Comparison of ENCODE assay signal across 9 cellular contexts in genomic region chr16:85659805-85660511, GRCh38. TPM values are rescaled to one million over a fixed set of nuclear protein-coding genes. Genes with fewer than 3 reads are reported as not detected.
DNase-seq lines count a peak whose midpoint lies in the region; ATAC-seq, FAIRE-seq and TF ChIP-seq lines count a peak whose summit lies in the region.
"Had no signal": no experiment of that assay in that cellular context is flagged by ENCODE, and none has a peak within 500 bp of the region (broad histone marks: within the 10 kb centered on the region; RNA-seq: fewer than 3 reads in every experiment).

No MANE protein-coding gene starts in this region.

- POLR2A ChIA-PET in endothelial cell of umbilical vein (lab: Charles Lee), result no interaction called here

- no TSS peak for BruUV-seq in endothelial cell of umbilical vein (replicated peaks; lab: Mats Ljungman, UMichigan)

- H4K20me1 ChIP-seq in endothelial cell of umbilical vein (replicated peaks; ENCODE audit: control insufficient read depth, extremely low read depth, insufficient read depth, low read length), result no peaks in the 10 kb centered on the region

- no peak overlapping the region for H3K9ac ChIP-seq in endothelial cell of umbilical vein (replicated peaks; ENCODE audit: extremely low read depth, insufficient read depth, low read length)

- TF ChIP-seq POLR2A in endothelial cell of umbilical vein (IDR thresholded peaks at IDR 0.05; ENCODE audit: low read depth, low read length), result no peak

- H3K27me3 ChIP-seq in endothelial cell of umbilical vein (ENCODE audit: control insufficient read depth in 2 of 2, insufficient read depth in 2 of 2, low read length in 2 of 2), result no peaks in the 10 kb centered on the region

- no peak overlapping the region for H2AFZ ChIP-seq in endothelial cell of umbilical vein (ENCODE audit: low read depth, low read length)

- DNase-seq in GM13976 (ENCODE audit: low spot score) (peak; percentile 89), NCI-H510A (lab: John Stamatoyannopoulos, UW) (peak; percentile 72), endothelial cell of umbilical vein (ENCODE audit: low read depth, low spot score) (peak; percentile 70), naive B cell (peak; percentile 62), OCI-M2 (lab: John Stamatoyannopoulos, UW; ENCODE audit: unreplicated experiment) (no peak)
- DNase-seq in activated CD8-positive, alpha-beta memory T cell treated with anti-CD3 and anti-CD28 coated beads, Interleukin-2, amount 10 ng/mL, durations not matched to agents 7 days and 5 days, result peak; percentile 75
- peak; percentile 9 to 50 (median 31) for DNase-seq in stimulated activated naive CD4-positive, alpha-beta T cell (lab: John Stamatoyannopoulos, UW)

- dilution Hi-C loops in endothelial cell of umbilical vein (cut with MboI; ENCODE audit: extremely low pct_ligation_motif_present, low sequenced_read_pairs), result no loop called here

- ATAC-seq in activated CD8-positive, alpha-beta memory T cell treated with anti-CD3 and anti-CD28 coated beads, Interleukin-2, amount 10 ng/mL, durations not matched to agents 7 days and 5 days, result peak; percentile 72
- ATAC-seq in naive B cell (ENCODE audit: low read depth in 2 of 2), result peak; percentile 71 to 86

- intact Hi-C loops in endothelial cell of umbilical vein (cut with micrococcal nuclease), result loop anchor here (1.0 kb wide), 2 partner anchors 14 to 58 kb away; no protein-coding TSS in a partner anchor

- no peak overlapping the region for H3K4me3 ChIP-seq in endothelial cell of umbilical vein (replicated peaks in 1 of 3; ENCODE audit: insufficient read depth in 1 of 3, low read depth in 1 of 3, low read length in 3 of 3)
- H3K4me3 ChIP-seq: skin epidermis had no signal

- no peak overlapping the region for H3K27ac Mint-ChIP-seq in activated CD8-positive, alpha-beta memory T cell treated with anti-CD3 and anti-CD28 coated beads, Interleukin-2, amount 10 ng/mL, durations not matched to agents 7 days and 5 days
- H3K27ac Mint-ChIP-seq in naive B cell, result peak overlapping the region in 3 of 6 donors; percentile 60 to 85 (median 80)

- in situ Hi-C loops in GM13976 (cut with MboI; ENCODE audit: low sequenced_read_pairs, unreplicated experiment), result no loop called here

- CTCF ChIA-PET in activated CD8-positive, alpha-beta memory T cell treated with anti-CD3 and anti-CD28 coated beads, Interleukin-2, amount 10 ng/mL, durations not matched to agents 7 days and 5 days (lab: Charles Lee), result interaction anchor here (0.8 to 3.8 kb wide), 10 partner anchors 11 to 267 kb away, joined by 3 to 45 read pairs (median 5); no protein-coding TSS in a partner anchor
- CTCF ChIA-PET in endothelial cell of umbilical vein (lab: Charles Lee), result interaction anchor here (0.6 to 8.2 kb wide), 10 partner anchors 10 to 212 kb away, joined by 3 to 119 read pairs (median 4); no protein-coding TSS in a partner anchor

- no peaks in the 10 kb centered on the region for H3K79me2 ChIP-seq in endothelial cell of umbilical vein (ENCODE audit: control insufficient read depth, insufficient read depth, low read length)

- H3K4me1 ChIP-seq in endothelial cell of umbilical vein (ENCODE audit: control insufficient read depth, extremely low read depth, insufficient read depth, low read length), result no peaks in the 10 kb centered on the region

- H3K27ac ChIP-seq in 22Rv1 (peak overlapping the region; percentile 35), endothelial cell of umbilical vein (ENCODE audit: insufficient read depth, low read depth, low read length) (no peak overlapping the region)

- no peaks in the 10 kb centered on the region for H3K27me3 Mint-ChIP-seq in activated CD8-positive, alpha-beta memory T cell treated with anti-CD3 and anti-CD28 coated beads, Interleukin-2, amount 10 ng/mL, durations not matched to agents 7 days and 5 days
- no peaks in the 10 kb centered on the region for H3K27me3 Mint-ChIP-seq in naive B cell

- no peak overlapping the region for H3K4me3 Mint-ChIP-seq in activated CD8-positive, alpha-beta memory T cell treated with anti-CD3 and anti-CD28 coated beads, Interleukin-2, amount 10 ng/mL, durations not matched to agents 7 days and 5 days
- H3K4me3 Mint-ChIP-seq in naive B cell, result no peak overlapping the region

- FAIRE-seq in endothelial cell of umbilical vein (lab: Jason Lieb, UNC), result peak; percentile 88

- no peaks in the 10 kb centered on the region for H3K9me3 Mint-ChIP-seq in activated CD8-positive, alpha-beta memory T cell treated with anti-CD3 and anti-CD28 coated beads, Interleukin-2, amount 10 ng/mL, durations not matched to agents 7 days and 5 days (ENCODE audit: low read depth)
- H3K9me3 Mint-ChIP-seq in naive B cell, result no peaks in the 10 kb centered on the region

- peak; percentile 95 for TF ChIP-seq CTCF in 22Rv1 (IDR thresholded peaks at IDR 0.05)
- TF ChIP-seq CTCF in GM13976 (IDR thresholded peaks at IDR 0.05; ENCODE audit: borderline replicate concordance, control extremely low read depth, extremely low read depth, insufficient read depth, missing control alignments), result peak; percentile 74
- peak; percentile 96 to 98 for TF ChIP-seq CTCF in endothelial cell of umbilical vein (IDR thresholded peaks at IDR 0.05; ENCODE audit: extremely low read depth in 1 of 2, insufficient read depth in 1 of 2, low read depth in 1 of 2, low read length in 2 of 2)

- no peaks in the 10 kb centered on the region for H3K36me3 ChIP-seq in endothelial cell of umbilical vein (ENCODE audit: control insufficient read depth in 2 of 2, extremely low read depth in 1 of 2, insufficient read depth in 2 of 2, low read length in 2 of 2)

- H3K9me3 ChIP-seq in endothelial cell of umbilical vein (replicated peaks; ENCODE audit: control insufficient read depth, insufficient read depth, low read length), result no peaks in the 10 kb centered on the region

- H3K4me1 Mint-ChIP-seq in activated CD8-positive, alpha-beta memory T cell treated with anti-CD3 and anti-CD28 coated beads, Interleukin-2, amount 10 ng/mL, durations not matched to agents 7 days and 5 days, result no peaks in the 10 kb centered on the region
- H3K4me1 Mint-ChIP-seq in naive B cell, result peaks cover 4 to 10% (median 4%) of the 10 kb centered on the region in 3 donors

- no peaks in the 10 kb centered on the region for H3K9me1 ChIP-seq in endothelial cell of umbilical vein (replicated peaks; ENCODE audit: control insufficient read depth, extremely low read depth, insufficient read depth, low read length)

- H3K36me3 Mint-ChIP-seq in activated CD8-positive, alpha-beta memory T cell treated with anti-CD3 and anti-CD28 coated beads, Interleukin-2, amount 10 ng/mL, durations not matched to agents 7 days and 5 days, result peaks cover 17% of the 10 kb centered on the region
- H3K36me3 Mint-ChIP-seq in naive B cell, result peaks cover 0 to 8% of the 10 kb centered on the region in 2 donors

- H3K4me2 ChIP-seq in endothelial cell of umbilical vein (ENCODE audit: insufficient read depth, low read length), result no peak overlapping the region

TF ChIP-seq in endothelial cell of umbilical vein, 7 proteins besides CTCF, POLR2A, EP300 and RAD21:
- no peak for TF ChIP-seq MYC (IDR thresholded peaks at IDR 0.05; ENCODE audit: low read depth, low read length)
- no peak for TF ChIP-seq POLR2AphosphoS5 (IDR thresholded peaks at IDR 0.05; ENCODE audit: insufficient read depth, low read depth, low read length)
- TF ChIP-seq GATA2 (IDR thresholded peaks at IDR 0.05; ENCODE audit: insufficient read depth, insufficient read length, low read depth, low read length), result no peak
- TF ChIP-seq, protein P1, sequence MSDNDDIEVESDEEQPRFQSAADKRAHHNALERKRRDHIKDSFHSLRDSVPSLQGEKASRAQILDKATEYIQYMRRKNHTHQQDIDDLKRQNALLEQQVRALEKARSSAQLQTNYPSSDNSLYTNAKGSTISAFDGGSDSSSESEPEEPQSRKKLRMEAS (IDR thresholded peaks at IDR 0.05; ENCODE audit: insufficient read depth, insufficient read length), result no peak
- no peak for TF ChIP-seq EZH2 (IDR thresholded peaks at IDR 0.05; ENCODE audit: borderline replicate concordance, low read depth, low read length, severe bottlenecking)
- no peak for TF ChIP-seq FOS (IDR thresholded peaks at IDR 0.05; ENCODE audit: borderline replicate concordance, insufficient read depth, low read length)
- no peak for TF ChIP-seq JUN (IDR thresholded peaks at IDR 0.05; ENCODE audit: borderline replicate concordance, insufficient read depth, insufficient read length, low read depth)
TF ChIP-seq in endothelial cell of umbilical vein: peak in this region for 0.

RNA-seq across cellular contexts. Expression of gene GINS2, which starts 28.8 kb away (rescaled TPM):
- total RNA-seq in activated CD8-positive, alpha-beta memory T cell treated with anti-CD3 and anti-CD28 coated beads, Interleukin-2, amount 10 ng/mL, durations not matched to agents 7 days and 5 days, result 10 to 100 TPM; 49.3 to 61.7 TPM
- 24.1 and 26.7 TPM in 2 replicates for total RNA-seq in endothelial cell of umbilical vein
- 7.9 and 10.4 TPM in 2 replicates for polyA plus RNA-seq in endothelial cell of umbilical vein
- polyA plus RNA-seq in endothelial cell of umbilical vein (2011; cell fraction: cytosol; rRNA removed), result 16.3 and 21.1 TPM in 2 replicates
- polyA plus RNA-seq in endothelial cell of umbilical vein (2011; cell fraction: nucleus; rRNA removed), result 8.7 and 10.3 TPM in 2 replicates
- 11.9 and 17.0 TPM in 2 replicates for polyA plus RNA-seq in endothelial cell of umbilical vein (2012)
- polyA minus RNA-seq in endothelial cell of umbilical vein, result 6.2 and 7.5 TPM in 2 replicates
- 20.0 TPM for polyA minus RNA-seq in endothelial cell of umbilical vein (2011; cell fraction: cytosol; rRNA and poly(A)+ RNA removed)
- polyA minus RNA-seq in endothelial cell of umbilical vein (2011; cell fraction: nucleus; rRNA and poly(A)+ RNA removed), result 3.1 and 5.2 TPM in 2 replicates
- polyA plus RNA-seq in naive B cell (ENCODE audit: low read depth in 6 of 6), result 1 to 10 TPM in 4 of 6 donors, under 1 TPM in 1, not detected in 1; 0.54 to 2.0 (median 1.3) TPM

RNA-seq across cellular contexts. Expression of gene GSE1, which starts 46.8 kb away (rescaled TPM):
- 10 to 100 TPM; 43.1 to 55.1 TPM for total RNA-seq in activated CD8-positive, alpha-beta memory T cell treated with anti-CD3 and anti-CD28 coated beads, Interleukin-2, amount 10 ng/mL, durations not matched to agents 7 days and 5 days
- 14.2 and 18.3 TPM in 2 replicates for total RNA-seq in endothelial cell of umbilical vein
- polyA plus RNA-seq in endothelial cell of umbilical vein (4.2 TPM in 2 replicates), naive B cell (ENCODE audit: low read depth in 6 of 6) (1 to 10 TPM in 5 of 6 donors, under 1 TPM in 1; 1.00 to 8.3 (median 3.9) TPM)
- 3.6 and 4.2 TPM in 2 replicates for polyA plus RNA-seq in endothelial cell of umbilical vein (2011; cell fraction: cytosol; rRNA removed)
- 13.2 and 17.1 TPM in 2 replicates for polyA plus RNA-seq in endothelial cell of umbilical vein (2011; cell fraction: nucleus; rRNA removed)
- 9.1 and 12.3 TPM in 2 replicates for polyA plus RNA-seq in endothelial cell of umbilical vein (2012)
- 6.9 and 13.4 TPM in 2 replicates for polyA minus RNA-seq in endothelial cell of umbilical vein
- 28.5 TPM for polyA minus RNA-seq in endothelial cell of umbilical vein (2011; cell fraction: cytosol; rRNA and poly(A)+ RNA removed)
- polyA minus RNA-seq in endothelial cell of umbilical vein (2011; cell fraction: nucleus; rRNA and poly(A)+ RNA removed), result 18.1 and 32.8 TPM in 2 replicates
